8 cellular contexts compared by ENCODE assay signal in the genomic region with DNA sequence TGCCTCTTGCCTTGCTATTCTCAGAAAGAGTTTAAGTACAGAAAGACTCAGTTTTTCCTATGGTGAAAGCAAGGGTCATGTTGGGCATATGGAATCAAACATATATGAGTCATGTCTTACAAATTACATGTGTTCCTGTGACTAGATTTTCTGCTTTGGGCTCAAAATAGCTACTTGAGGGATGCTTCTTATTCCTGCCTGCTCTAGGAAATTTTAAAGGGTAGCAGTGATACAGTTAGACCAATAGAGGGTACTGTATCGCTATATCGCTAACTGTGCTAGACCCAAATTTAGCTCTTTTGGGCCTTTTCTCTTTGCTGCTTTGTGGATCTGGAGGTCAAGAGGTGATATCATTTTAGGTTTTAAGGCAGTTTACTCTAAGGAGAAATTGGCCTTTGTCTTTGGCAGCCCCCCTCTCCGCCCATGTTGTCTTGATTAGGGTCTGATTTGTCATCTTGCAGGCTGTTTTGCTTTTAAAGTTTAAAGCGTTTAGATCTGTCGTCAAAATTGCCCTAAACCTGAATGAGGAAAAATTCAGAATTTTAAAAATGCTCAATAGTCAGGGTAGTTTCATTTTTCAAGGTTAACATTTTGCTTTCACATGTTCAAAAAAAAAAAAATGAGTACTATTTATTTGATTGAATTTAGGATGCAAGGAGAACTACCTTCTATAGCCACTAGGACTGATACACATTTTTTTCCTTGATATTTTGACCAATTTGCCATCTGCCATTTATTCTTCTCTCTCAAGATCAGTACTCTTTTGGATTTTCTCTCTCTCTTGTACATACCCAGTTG. TPM values are rescaled to one million over a fixed set of nuclear protein-coding genes. Genes with fewer than 3 reads are reported as not detected.
DNase-seq lines count a peak whose midpoint lies in the region; ATAC-seq, FAIRE-seq and TF ChIP-seq lines count a peak whose summit lies in the region.

No MANE protein-coding gene starts in this region.

- H2AFZ ChIP-seq in keratinocyte (ENCODE audit: control insufficient read depth, low read length) = no peak overlapping the region

- dilution Hi-C loops in keratinocyte (cut with MboI; ENCODE audit: extremely low pct_ligation_motif_present, low sequenced_read_pairs) = no loop called here

- H3K9ac ChIP-seq in BLaER1 (no peak overlapping the region), keratinocyte (ENCODE audit: control insufficient read depth, extremely low read depth, insufficient read depth, low read length) (no peak overlapping the region)

- peak; percentile 72 for TF ChIP-seq CTCF in HFFc6 (IDR thresholded peaks at IDR 0.05)
- peak; percentile 2 to 30 (median 15) for TF ChIP-seq CTCF in keratinocyte (optimal IDR thresholded peaks at IDR 0.05 in 1 of 3, IDR thresholded peaks at IDR 0.05 in 1 of 3, conservative IDR thresholded peaks at IDR 0.05 in 1 of 3; ENCODE audit: extremely low read depth in 1 of 3, insufficient read depth in 2 of 3, low read length in 3 of 3)

- H3K4me3 Mint-ChIP-seq in HFFc6 = no peak overlapping the region
- peak overlapping the region; percentile 61 for H3K4me3 Mint-ChIP-seq in activated naive CD8-positive, alpha-beta T cell treated with anti-CD3 and anti-CD28 coated beads, Interleukin-2, amount 10 ng/mL, durations not matched to agents 7 days and 5 days

- H3K27ac ChIP-seq in BLaER1 = no peak overlapping the region
- H3K27ac ChIP-seq in keratinocyte (ENCODE audit: control insufficient read depth, insufficient read depth, low read length) = no peak overlapping the region

- peaks cover 51% of the 10 kb centered on the region for H3K4me1 ChIP-seq in BLaER1
- peaks cover 46% of the 10 kb centered on the region for H3K4me1 ChIP-seq in keratinocyte (ENCODE audit: control insufficient read depth, extremely low read depth, insufficient read depth, low read length)

- H3K4me3 ChIP-seq in BLaER1 (no peak overlapping the region), keratinocyte (ENCODE audit: control insufficient read depth in 2 of 3, extremely low read depth in 1 of 3, insufficient read depth in 2 of 3, low read depth in 1 of 3, low read length in 3 of 3) (no peak overlapping the region)

- peaks cover 2% of the 10 kb centered on the region for H3K27me3 Mint-ChIP-seq in HFFc6 (ENCODE audit: insufficient read depth)
- H3K27me3 Mint-ChIP-seq in activated naive CD8-positive, alpha-beta T cell treated with anti-CD3 and anti-CD28 coated beads, Interleukin-2, amount 10 ng/mL, durations not matched to agents 7 days and 5 days = no peaks in the 10 kb centered on the region

- peaks cover 68% of the 10 kb centered on the region for H3K4me1 Mint-ChIP-seq in HFFc6 (ENCODE audit: low read depth)
- H3K4me1 Mint-ChIP-seq in activated naive CD8-positive, alpha-beta T cell treated with anti-CD3 and anti-CD28 coated beads, Interleukin-2, amount 10 ng/mL, durations not matched to agents 7 days and 5 days = peaks cover 61% of the 10 kb centered on the region

- peak; percentile 79 for ATAC-seq in activated naive CD8-positive, alpha-beta T cell treated with anti-CD3 and anti-CD28 coated beads, Interleukin-2, amount 10 ng/mL, durations not matched to agents 7 days and 5 days (ENCODE audit: low read depth)

- peaks cover 4% of the 10 kb centered on the region for H3K9me1 ChIP-seq in keratinocyte (ENCODE audit: control insufficient read depth, extremely low read depth, insufficient read depth, low read length)

- H3K27ac Mint-ChIP-seq in HFFc6 = peak overlapping the region; percentile 69
- H3K27ac Mint-ChIP-seq in activated naive CD8-positive, alpha-beta T cell treated with anti-CD3 and anti-CD28 coated beads, Interleukin-2, amount 10 ng/mL, durations not matched to agents 7 days and 5 days = peak overlapping the region; percentile 27

- H3K36me3 Mint-ChIP-seq in HFFc6 (ENCODE audit: low read depth) = peaks cover 14% of the 10 kb centered on the region
- H3K36me3 Mint-ChIP-seq in activated naive CD8-positive, alpha-beta T cell treated with anti-CD3 and anti-CD28 coated beads, Interleukin-2, amount 10 ng/mL, durations not matched to agents 7 days and 5 days = peaks cover 13% of the 10 kb centered on the region

- H3K9me3 ChIP-seq in BLaER1 (no peaks in the 10 kb centered on the region), keratinocyte (ENCODE audit: control insufficient read depth, low read depth, low read length) (no peaks in the 10 kb centered on the region)

- DNase-seq in HFFc6 = peak; percentile 55
- DNase-seq in activated naive CD8-positive, alpha-beta T cell treated with anti-CD3 and anti-CD28 coated beads, Interleukin-2, amount 10 ng/mL, durations not matched to agents 7 days and 5 days = no peak
- no peak for DNase-seq in keratinocyte (ENCODE audit: low read depth, low spot score)
- DNase-seq in stimulated activated CD4-positive, alpha-beta T cell treated with anti-CD3 and anti-CD28 coated beads, Interleukin-4, amount 100 ng/mL, for 1 hour = no peak
- no peak for DNase-seq in NCI-H128 (lab: John Stamatoyannopoulos, UW; ENCODE audit: unreplicated experiment)
- DNase-seq in activated effector memory CD4-positive, alpha-beta T cell treated with Interleukin-2 at 50 U/mL for 16 hours = no peak
- DNase-seq in NCI-H82 (lab: John Stamatoyannopoulos, UW) = no peak

- peaks cover 85% of the 10 kb centered on the region for H3K79me2 ChIP-seq in keratinocyte (ENCODE audit: control insufficient read depth, insufficient read depth, low read length)

- H3K27me3 ChIP-seq in BLaER1 = no peaks in the 10 kb centered on the region
- H3K27me3 ChIP-seq in keratinocyte (ENCODE audit: control insufficient read depth, extremely low read depth, insufficient read depth, low read length) = no peaks in the 10 kb centered on the region

- H3K4me2 ChIP-seq in BLaER1 (peak overlapping the region; percentile 4; the same call in 1 of the 2 replicates), keratinocyte (ENCODE audit: control insufficient read depth, extremely low read depth, insufficient read depth, low read depth, low read length) (no peak overlapping the region)

- no peak for FAIRE-seq in keratinocyte (lab: Jason Lieb, UNC)

- H3K9me3 Mint-ChIP-seq in HFFc6 = peaks cover 10% of the 10 kb centered on the region
- H3K9me3 Mint-ChIP-seq in activated naive CD8-positive, alpha-beta T cell treated with anti-CD3 and anti-CD28 coated beads, Interleukin-2, amount 10 ng/mL, durations not matched to agents 7 days and 5 days = no peaks in the 10 kb centered on the region

- H3K36me3 ChIP-seq in BLaER1 (peaks cover 8% of the 10 kb centered on the region; the same call in 1 of the 2 replicates), keratinocyte (ENCODE audit: control insufficient read depth in 2 of 2, extremely low read depth in 1 of 2, insufficient read depth in 2 of 2, low read length in 2 of 2) (no peaks in the 10 kb centered on the region)

- peaks cover 100% of the 10 kb centered on the region for H4K20me1 ChIP-seq in BLaER1
- H4K20me1 ChIP-seq in keratinocyte (ENCODE audit: control insufficient read depth, extremely low read depth, insufficient read depth, low read length) = no peaks in the 10 kb centered on the region

- POLR2A ChIA-PET in activated naive CD8-positive, alpha-beta T cell treated with anti-CD3 and anti-CD28 coated beads, Interleukin-2, amount 10 ng/mL, durations not matched to agents 7 days and 5 days (lab: Charles Lee) = interaction anchor here (0.7 to 2.2 kb wide), 6 partner anchors 9 to 53 kb away, joined by 3 to 13 read pairs (median 4); a partner anchor contains a TSS

RNA-seq across cellular contexts. Expression of a gene that starts 8.8 kb away (rescaled TPM):
- 10 to 100 TPM; 17.2 to 20.7 (median 19.9) TPM for total RNA-seq in HFFc6 (2021; fragmentation: NEBNext Ultra II Directional; extraction: Animal tissue kit (Norgen Biotek cat#: 25700))
- total RNA-seq in activated naive CD8-positive, alpha-beta T cell treated with anti-CD3 and anti-CD28 coated beads, Interleukin-2, amount 10 ng/mL, durations not matched to agents 7 days and 5 days = 100 to 1,000 TPM; 132 to 139 TPM
- 9.5 to 11.5 TPM (median 10.9 TPM) in 3 replicates for polyA plus RNA-seq in keratinocyte
- polyA plus RNA-seq in keratinocyte (2011; ENCODE audit: low read depth) = 4.6 TPM
- 6.4 and 10.7 TPM in 2 replicates for polyA plus RNA-seq in keratinocyte (2011; cell fraction: cytosol; rRNA removed)
- 10.3 and 11.5 TPM in 2 replicates for polyA plus RNA-seq in keratinocyte (2011; cell fraction: nucleus; rRNA removed)
- polyA plus RNA-seq in keratinocyte (2012; ENCODE audit: low replicate concordance) = 5.9 and 7.9 TPM in 2 replicates
- 12.3 to 32.0 TPM (median 26.0 TPM) in 3 replicates for polyA minus RNA-seq in keratinocyte
- 13.0 TPM for polyA minus RNA-seq in keratinocyte (2011; cell fraction: cytosol; rRNA and poly(A)+ RNA removed)
- 12.6 and 23.2 TPM in 2 replicates for polyA minus RNA-seq in keratinocyte (2011; cell fraction: nucleus; rRNA and poly(A)+ RNA removed)

Comparison
In these comparisons a context has a peak if more than half of its experiments do, and no peak if none do; other contexts are left out.
1. RNA of a gene that starts 8.8 kb away (total RNA-seq): 132 to 139 TPM in activated naive CD8-positive, alpha-beta T cell treated with anti-CD3 and anti-CD28 coated beads, Interleukin-2, amount 10 ng/mL, durations not matched to agents 7 days and 5 days; 17.2 to 20.7 TPM in HFFc6; every median in the first group is over 4 times any median in the second.